In genomic region chr1:148844651-148845050, GRCh38 we compare ENCODE assay signal across 7 cellular contexts. TPM values are rescaled to one million over a fixed set of nuclear protein-coding genes. Genes with fewer than 3 reads are reported as not detected.
A peak's percentile ranks its signal among the peaks of the same experiment; 100 is the strongest.
DNase-seq lines count a peak whose midpoint lies in the region; ATAC-seq lines count a peak whose summit lies in the region.
"Not testable (repeated sequence)": the region's sequence is repeated elsewhere in the genome, so short reads cannot be mapped to it uniquely, and the experiment has no call there.

No MANE protein-coding gene starts in this region.

- ATAC-seq in GM18868 (IDR thresholded peaks at IDR 0.05; ENCODE audit: unreplicated experiment) = peak; percentile 23
- ATAC-seq in SK-N-SH treated with all-trans-retinoic acid at 6 μM for 48 hours = peak; percentile 74
- ATAC-seq in activated CD8-positive, alpha-beta memory T cell treated with anti-CD3 and anti-CD28 coated beads, Interleukin-2, amount 10 ng/mL, durations not matched to agents 7 days and 5 days = peak; percentile 5
- peak; percentile 32 for ATAC-seq in Right ventricle myocardium inferior
- peak; percentile 54 for ATAC-seq in left lobe of liver
- peak; percentile 39 to 56 for ATAC-seq in naive B cell (ENCODE audit: low read depth in 2 of 2)
- peak; percentile 55 for ATAC-seq in stimulated activated memory B cell treated with anti-CD40 and anti-IgM and Interleukin-4, amounts not matched to agents 10 μg/mL and 1 μg/mL and 100 μg/mL, for 72 hours

- H3K4me3 Mint-ChIP-seq in activated CD8-positive, alpha-beta memory T cell treated with anti-CD3 and anti-CD28 coated beads, Interleukin-2, amount 10 ng/mL, durations not matched to agents 7 days and 5 days; naive B cell; stimulated activated memory B cell treated with anti-CD40 and anti-IgM and Interleukin-4, amounts not matched to agents 10 μg/mL and 1 μg/mL and 100 μg/mL, for 72 hours: not testable (repeated sequence)

- not testable (repeated sequence) for H3K27ac Mint-ChIP-seq in activated CD8-positive, alpha-beta memory T cell treated with anti-CD3 and anti-CD28 coated beads, Interleukin-2, amount 10 ng/mL, durations not matched to agents 7 days and 5 days; naive B cell; stimulated activated memory B cell treated with anti-CD40 and anti-IgM and Interleukin-4, amounts not matched to agents 10 μg/mL and 1 μg/mL and 100 μg/mL, for 72 hours

- not testable (repeated sequence) for H3K4me1 Mint-ChIP-seq in activated CD8-positive, alpha-beta memory T cell treated with anti-CD3 and anti-CD28 coated beads, Interleukin-2, amount 10 ng/mL, durations not matched to agents 7 days and 5 days; naive B cell; stimulated activated memory B cell treated with anti-CD40 and anti-IgM and Interleukin-4, amounts not matched to agents 10 μg/mL and 1 μg/mL and 100 μg/mL, for 72 hours

- not testable (repeated sequence) for H3K36me3 Mint-ChIP-seq in activated CD8-positive, alpha-beta memory T cell treated with anti-CD3 and anti-CD28 coated beads, Interleukin-2, amount 10 ng/mL, durations not matched to agents 7 days and 5 days; naive B cell; stimulated activated memory B cell treated with anti-CD40 and anti-IgM and Interleukin-4, amounts not matched to agents 10 μg/mL and 1 μg/mL and 100 μg/mL, for 72 hours

- intact Hi-C loops in Right ventricle myocardium inferior (cut with DNase I) = not testable (repeated sequence)

- CTCF ChIA-PET in activated CD8-positive, alpha-beta memory T cell treated with anti-CD3 and anti-CD28 coated beads, Interleukin-2, amount 10 ng/mL, durations not matched to agents 7 days and 5 days (lab: Charles Lee) = not testable (repeated sequence)

- not testable (repeated sequence) for H3K27me3 Mint-ChIP-seq in activated CD8-positive, alpha-beta memory T cell treated with anti-CD3 and anti-CD28 coated beads, Interleukin-2, amount 10 ng/mL, durations not matched to agents 7 days and 5 days; naive B cell; stimulated activated memory B cell treated with anti-CD40 and anti-IgM and Interleukin-4, amounts not matched to agents 10 μg/mL and 1 μg/mL and 100 μg/mL, for 72 hours

- DNase-seq in activated CD8-positive, alpha-beta memory T cell treated with anti-CD3 and anti-CD28 coated beads, Interleukin-2, amount 10 ng/mL, durations not matched to agents 7 days and 5 days; Right ventricle myocardium inferior (ENCODE audit: missing footprints); left lobe of liver (ENCODE audit: low spot score); naive B cell: not testable (repeated sequence)

- not testable (repeated sequence) for H3K9me3 Mint-ChIP-seq in activated CD8-positive, alpha-beta memory T cell treated with anti-CD3 and anti-CD28 coated beads, Interleukin-2, amount 10 ng/mL, durations not matched to agents 7 days and 5 days (ENCODE audit: low read depth); naive B cell; stimulated activated memory B cell treated with anti-CD40 and anti-IgM and Interleukin-4, amounts not matched to agents 10 μg/mL and 1 μg/mL and 100 μg/mL, for 72 hours

RNA-seq across cellular contexts. Expression of gene PDE4DIP, which starts 0.4 kb away (rescaled TPM):
- total RNA-seq in activated CD8-positive, alpha-beta memory T cell treated with anti-CD3 and anti-CD28 coated beads, Interleukin-2, amount 10 ng/mL, durations not matched to agents 7 days and 5 days = 10 to 100 TPM; 25.9 to 40.8 TPM
- total RNA-seq in Right ventricle myocardium inferior = 1,846 TPM
- total RNA-seq in left lobe of liver = 138 TPM
- 10 to 100 TPM; 13.4 to 52.6 (median 35.6) TPM for polyA plus RNA-seq in naive B cell (ENCODE audit: low read depth in 6 of 6)

Comparison
In these comparisons a context has a peak if more than half of its experiments do, and no peak if none do; other contexts are left out.
1. ATAC-seq: peak in every context shown above with its lines; median percentile 74 in SK-N-SH treated with all-trans-retinoic acid at 6 μM for 48 hours; 55 in stimulated activated memory B cell treated with anti-CD40 and anti-IgM and Interleukin-4, amounts not matched to agents 10 μg/mL and 1 μg/mL and 100 μg/mL, for 72 hours; 54 in left lobe of liver; 48 in naive B cell; 32 in Right ventricle myocardium inferior; 23 in GM18868; 5 in activated CD8-positive, alpha-beta memory T cell treated with anti-CD3 and anti-CD28 coated beads, Interleukin-2, amount 10 ng/mL, durations not matched to agents 7 days and 5 days.
2. RNA of gene PDE4DIP, which starts 0.4 kb away (total RNA-seq): 1,846 TPM in Right ventricle myocardium inferior (single experiment); 138 TPM in left lobe of liver (single experiment) and 25.9 to 40.8 TPM in activated CD8-positive, alpha-beta memory T cell treated with anti-CD3 and anti-CD28 coated beads, Interleukin-2, amount 10 ng/mL, durations not matched to agents 7 days and 5 days; every median in the first group is over 10 times any median in the second.